Comparison of ENCODE assay signal across 1 cellular context in the genomic region with DNA sequence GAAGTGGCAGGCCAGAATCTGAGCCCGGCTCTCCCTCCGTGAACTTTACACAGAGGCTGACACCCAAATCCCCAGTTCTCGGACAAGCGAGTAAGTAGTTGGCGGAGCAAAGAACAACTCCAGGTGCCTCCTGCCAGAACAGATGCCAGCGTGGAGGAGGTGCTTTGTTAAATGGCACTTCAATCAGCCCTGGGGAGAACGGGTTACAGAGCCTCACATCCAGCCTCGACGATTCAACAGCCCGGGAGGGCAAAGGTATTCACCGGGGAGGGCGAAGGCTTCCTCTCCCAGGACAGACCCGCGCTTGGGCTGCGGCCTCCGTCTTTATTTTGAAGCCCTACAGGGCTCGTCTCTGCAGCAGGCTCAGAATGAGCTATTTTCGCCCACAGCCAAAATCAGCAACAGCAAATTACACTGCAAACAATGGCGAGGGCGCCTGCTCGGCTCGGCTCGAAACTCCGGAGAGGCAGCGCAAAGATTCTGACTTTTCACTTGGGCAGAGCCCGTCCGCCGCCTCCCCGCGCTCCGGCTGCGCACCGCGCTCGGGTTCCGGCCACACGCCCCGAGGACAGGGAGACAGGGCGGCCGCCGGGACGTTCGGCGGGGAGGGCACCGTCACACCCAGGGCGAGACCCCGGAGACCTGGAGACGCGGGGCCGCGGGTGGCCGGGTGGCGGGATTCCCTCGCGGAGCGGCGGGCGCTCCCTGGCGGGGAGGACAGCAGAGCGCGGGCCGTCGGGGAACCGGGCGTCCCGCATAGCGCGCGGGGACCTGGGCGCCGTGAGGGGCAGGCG.
TF ChIP-seq lines count a peak whose summit lies in the region.

No MANE protein-coding gene starts in this region.

TF ChIP-seq in SK-N-SH treated with all-trans-retinoic acid at 6 μM for 48 hours, 23 proteins besides CTCF, POLR2A, EP300 and RAD21 (continued from another document):
- no peak for TF ChIP-seq TCF4 (CRISPR knock-in tag; IDR thresholded peaks at IDR 0.05; ENCODE audit: borderline replicate concordance)
